8 cellular contexts compared by ENCODE assay signal in genomic region chr1:44819594-44820327, GRCh38. TPM values are rescaled to one million over a fixed set of nuclear protein-coding genes. Genes with fewer than 3 reads are reported as not detected.
DNase-seq lines count a peak whose midpoint lies in the region; ATAC-seq, FAIRE-seq and TF ChIP-seq lines count a peak whose summit lies in the region.

No MANE protein-coding gene starts in this region.

- SMC1A ChIA-PET in GM12878 (lab: Charles Lee; ENCODE audit: uncharacterized antibody, unreplicated experiment): interaction anchor here (0.7 to 5.9 kb wide), 11 partner anchors 11 to 485 kb away, joined by 3 to 52 read pairs (median 4); partner anchors contain the start of genes BTBD19, DYNLT4 and PLK3

- TF ChIP-seq POLR2A in GM12878 (IDR thresholded peaks at IDR 0.05; ENCODE audit: low read depth, low read length) (peak; percentile 100), sigmoid colon (IDR thresholded peaks at IDR 0.05) (peak; percentile 84 to 96)

- ATAC-seq in GM21717 (IDR thresholded peaks at IDR 0.05; ENCODE audit: unreplicated experiment) (peak; percentile 75), GM12878 (peak; percentile 96)

- H3K9me3 ChIP-seq in DOHH2 (ENCODE audit: control insufficient read depth, insufficient read depth, low read length) (no peaks in the 10 kb centered on the region), GM12878 (replicated peaks; ENCODE audit: control insufficient read depth, insufficient read depth, low read length) (no peaks in the 10 kb centered on the region), sigmoid colon (no peaks in the 10 kb centered on the region)

- H3K36me3 ChIP-seq in DOHH2 (ENCODE audit: control insufficient read depth, low read length) (no peaks in the 10 kb centered on the region), GM12878 (ENCODE audit: control insufficient read depth in 2 of 2, insufficient read depth in 2 of 2, low read length in 1 of 2) (no peaks in the 10 kb centered on the region), sigmoid colon (no peaks in the 10 kb centered on the region)

- POLR2A ChIA-PET in GM12878 (lab: Charles Lee): interaction anchor here (0.6 to 5.9 kb wide), 17 partner anchors 11 to 485 kb away, joined by 3 to 56 read pairs (median 4); partner anchors contain the start of genes BEST4, BTBD19, DYNLT4 and PLK3

- H3K4me1 ChIP-seq in DOHH2 (ENCODE audit: control insufficient read depth, low read length) (peaks cover 30% of the 10 kb centered on the region), GM12878 (ENCODE audit: control insufficient read depth, insufficient read depth, low read length) (peaks cover 6% of the 10 kb centered on the region), sigmoid colon (peaks cover 0 to 25% (median 19%) of the 10 kb centered on the region in 4 donors)

- TF ChIP-seq RAD21 in GM12878 (IDR thresholded peaks at IDR 0.05; ENCODE audit: insufficient read depth, low read depth, low read length): peak; percentile 26; the same call in 1 of the 2 replicates

- RAD21 ChIA-PET in GM12878 (lab: Charles Lee; ENCODE audit: unreplicated experiment): interaction anchor here (0.5 to 3.5 kb wide), 11 partner anchors 11 to 484 kb away, joined by 3 to 41 read pairs (median 4); partner anchors contain the start of genes BTBD19, PLK3 and UROD

- H3K4me2 ChIP-seq in DOHH2 (ENCODE audit: low read length) (peak overlapping the region; percentile 92), GM12878 (ENCODE audit: control insufficient read depth, insufficient read depth) (peak overlapping the region; percentile 96)

- peak; percentile 100 for FAIRE-seq in GM12878 (lab: Jason Lieb, UNC)

- no peaks in the 10 kb centered on the region for H3K9me2 ChIP-seq in DOHH2 (replicated peaks; ENCODE audit: control insufficient read depth, low read length)

- peaks cover 13% of the 10 kb centered on the region for H3F3A ChIP-seq in DOHH2 (ENCODE audit: control insufficient read depth, insufficient read depth)

- WGBS in GM12878 (ENCODE audit: insufficient coverage, insufficient replicate concordance, low lambda C conversion rate, missing lambda C conversion rate): under 1% methylated on average over 34 of the region's 34 CpGs
- WGBS in sigmoid colon, 2 donors: 0% methylated on average over 34 of the region's 34 CpGs

- peak overlapping the region; percentile 100 for H2AFZ ChIP-seq in GM12878 (ENCODE audit: control insufficient read depth, low read depth, low read length)

- TF ChIP-seq CTCF in DOHH2 (IDR thresholded peaks at IDR 0.05; ENCODE audit: low read depth, low read length, poor library complexity, severe bottlenecking) (no peak), GM12878 (IDR thresholded peaks at IDR 0.05 in 2 of 3, conservative IDR thresholded peaks at IDR 0.05 in 1 of 3; ENCODE audit: control insufficient read depth in 2 of 3, extremely low read depth in 1 of 3, insufficient read depth in 1 of 3, low read depth in 3 of 3, low read length in 3 of 3) (peak in 2 of 3 experiments; percentile 15 to 29; a peak in 2 of 6 replicates), sigmoid colon (IDR thresholded peaks at IDR 0.05) (no peak)

- BruUV-seq in GM12878 (replicated peaks; lab: Mats Ljungman, UMichigan): TSS peak; percentile 100

- in situ Hi-C loops in KBM-7 (cut with MboI; ENCODE audit: low pct_unique_long_range_greater_than_20kb, low sequenced_read_pairs) (no loop called here), GM12878 (cut with MboI) (no loop called here)

- no peaks in the 10 kb centered on the region for H3K27me3 ChIP-seq in DOHH2 (ENCODE audit: control insufficient read depth, low read length)
- H3K27me3 ChIP-seq in GM12878 (replicated peaks in 1 of 2; ENCODE audit: control insufficient read depth in 2 of 2, insufficient read depth in 2 of 2, low read length in 1 of 2): no peaks in the 10 kb centered on the region
- H3K27me3 ChIP-seq in sigmoid colon: no peaks in the 10 kb centered on the region

- peak overlapping the region; percentile 97 for H3K9ac ChIP-seq in GM12878 (ENCODE audit: control insufficient read depth, insufficient read depth, low read length)

- intact Hi-C loops in GM12878 (cut with micrococcal nuclease; ENCODE audit: unreplicated experiment): loop anchor here (1.0 to 5.0 kb wide), 3 partner anchors 42 to 98 kb away; partner anchors contain the start of gene RPS8
- intact Hi-C loops in sigmoid colon (cut with DNase I): loop anchor here (2.0 to 5.0 kb wide), 2 partner anchors 19 to 32 kb away; partner anchors contain the start of genes BEST4 and PLK3

- DNase-seq in KBM-7 (peak; percentile 73), T-helper 9 cell (peak; percentile 71), GM12878 (ENCODE audit: low read depth, low spot score) (peak; percentile 90), iPS DF 19.7 (ENCODE audit: low read depth, low spot score) (peak; percentile 96), sigmoid colon (peak; percentile 92), NCI-H345 treated with DMSO at 0.1 percent for 48 hours (lab: John Stamatoyannopoulos, UW; ENCODE audit: unreplicated experiment) (no peak)

- no peaks in the 10 kb centered on the region for H4K20me1 ChIP-seq in DOHH2 (ENCODE audit: control insufficient read depth, insufficient read depth, low read depth, low read length)
- no peaks in the 10 kb centered on the region for H4K20me1 ChIP-seq in GM12878 (ENCODE audit: control insufficient read depth, insufficient read depth)

- TF ChIP-seq EP300 in GM12878 (IDR thresholded peaks at IDR 0.05; ENCODE audit: borderline replicate concordance in 1 of 2, control insufficient read depth in 1 of 2, low read depth in 2 of 2, low read length in 2 of 2) (peak in 1 of 2 experiments; percentile 1; a peak in 1 of 4 replicates), sigmoid colon (IDR thresholded peaks at IDR 0.05) (no peak)

- CTCF ChIA-PET in GM12878 (lab: Yijun Ruan, JAX): interaction anchor here (0.5 to 4.7 kb wide), 16 partner anchors 11 to 192 kb away, joined by 3 to 45 read pairs (median 4); partner anchors contain the start of genes BTBD19, DYNLT4, HECTD3 and PLK3

- H3K27ac ChIP-seq in DOHH2 (ENCODE audit: low read depth, low read length): peak overlapping the region; percentile 87
- H3K27ac ChIP-seq in GM12878 (ENCODE audit: control insufficient read depth, insufficient read depth): peak overlapping the region; percentile 100
- H3K27ac ChIP-seq in sigmoid colon: peak overlapping the region; percentile 87 to 91 (median 90)

- peak overlapping the region; percentile 76 for H3K4me3 ChIP-seq in DOHH2 (ENCODE audit: low read length)
- H3K4me3 ChIP-seq in GM12878: peak overlapping the region; percentile 36; the same call in 1 of the 2 replicates
- peak overlapping the region; percentile 51 to 65 (median 59) for H3K4me3 ChIP-seq in sigmoid colon

- H3K79me2 ChIP-seq in DOHH2 (ENCODE audit: control insufficient read depth, low read length) (no peaks in the 10 kb centered on the region), GM12878 (ENCODE audit: control insufficient read depth, insufficient read depth, low read length) (no peaks in the 10 kb centered on the region)

RNA-seq across cellular contexts. Expression of gene BTBD19, which starts 11.4 kb away (rescaled TPM):
- total RNA-seq in GM12878 (2013; cell fraction: nucleolus; rRNA removed): 3.8 and 5.1 TPM in 2 replicates
- total RNA-seq in GM12878 (2014; rRNA removed) (0.44 and 1.1 TPM in 2 replicates), GM12878 (2014; rRNA removed; fragmentation: Illumina TruSeq; extraction: Trizol) (0.18 and 0.45 TPM in 2 replicates), GM12878 (2021) (1.6 and 2.7 TPM in 2 replicates), sigmoid colon (1 to 10 TPM; 2.7 to 9.4 (median 3.2) TPM)
- polyA plus RNA-seq in GM12878 (2011; ENCODE audit: low read depth): 0.41 TPM
- polyA plus RNA-seq in GM12878 (2011; rRNA removed) (0.30 and 0.67 TPM in 2 replicates), GM12878 (2014; fragmentation: Illumina TruSeq; extraction: Trizol) (0.29 and 0.37 TPM in 2 replicates), GM12878 (2014; fragmentation: Nextera tagmentation; extraction: Ambion mirVana) (under 1 TPM; 0.13 to 0.40 TPM), GM12878 (2014; rRNA removed) (1.0 and 3.0 TPM in 2 replicates), GM12878 (2016; fragmentation: Nextera tagmentation; extraction: Ambion mirVana) (under 1 TPM; 0.18 to 0.23 TPM), sigmoid colon (1 to 10 TPM in 1 of 3 donors, under 1 TPM in 1, not detected in 1; 0.60 to 2.3 TPM)
- polyA plus RNA-seq in GM12878 (2011; cell fraction: cytosol; rRNA removed): 0.89 and 1.0 TPM in 2 replicates
- 3.0 and 3.1 TPM in 2 replicates for polyA plus RNA-seq in GM12878 (2011; cell fraction: nucleus; rRNA removed)
- polyA plus RNA-seq in GM12878 (2012): 0.63 and 1.0 TPM in 2 replicates
- 0.80 and 1.2 TPM in 2 replicates for polyA minus RNA-seq in GM12878 (2011; rRNA and poly(A)+ RNA removed)
- polyA minus RNA-seq in GM12878 (2011; cell fraction: cytosol; rRNA and poly(A)+ RNA removed): 1.1 TPM in 1 of 2 replicates, not detected in the other
- 1.6 and 3.2 TPM in 2 replicates for polyA minus RNA-seq in GM12878 (2011; cell fraction: nucleus; rRNA and poly(A)+ RNA removed)

RNA-seq across cellular contexts. Expression of gene DYNLT4, which starts 12.6 kb away (rescaled TPM):
- total RNA-seq in GM12878 (2013; cell fraction: nucleolus; rRNA removed): 1.3 TPM in 1 of 2 replicates, not detected in the other
- total RNA-seq in GM12878 (2014; rRNA removed) (not detected in 2 replicates), GM12878 (2014; rRNA removed; fragmentation: Illumina TruSeq; extraction: Trizol) (not detected in 2 replicates), GM12878 (2021) (0.28 and 0.45 TPM in 2 replicates), sigmoid colon (1 to 10 TPM in 1 of 4 donors, not detected in 3; 1.1 TPM)
- not detected for polyA plus RNA-seq in GM12878 (2011; ENCODE audit: low read depth)
- polyA plus RNA-seq in GM12878 (2011; rRNA removed) (not detected in 2 replicates), GM12878 (2014; fragmentation: Illumina TruSeq; extraction: Trizol) (not detected in 2 replicates), GM12878 (2014; fragmentation: Nextera tagmentation; extraction: Ambion mirVana) (not detected), GM12878 (2014; rRNA removed) (not detected in 2 replicates), GM12878 (2016; fragmentation: Nextera tagmentation; extraction: Ambion mirVana) (under 1 TPM in 1 of 2 experiments, not detected in 1; 0.23 TPM), sigmoid colon (under 1 TPM in 1 of 3 donors, not detected in 2; 0.20 TPM)
- 0.10 TPM in 1 of 2 replicates, not detected in the other for polyA plus RNA-seq in GM12878 (2011; cell fraction: cytosol; rRNA removed)
- polyA plus RNA-seq in GM12878 (2011; cell fraction: nucleus; rRNA removed): 0.22 TPM in 1 of 2 replicates, not detected in the other
- not detected in 2 replicates for polyA plus RNA-seq in GM12878 (2012)
- not detected in 2 replicates for polyA minus RNA-seq in GM12878 (2011; rRNA and poly(A)+ RNA removed)
- polyA minus RNA-seq in GM12878 (2011; cell fraction: cytosol; rRNA and poly(A)+ RNA removed): not detected in 2 replicates
- 0.57 and 0.60 TPM in 2 replicates for polyA minus RNA-seq in GM12878 (2011; cell fraction: nucleus; rRNA and poly(A)+ RNA removed)

RNA-seq across cellular contexts. Expression of gene PLK3, which starts 19.6 kb away (rescaled TPM):
- 46.1 and 49.0 TPM in 2 replicates for total RNA-seq in GM12878 (2013; cell fraction: nucleolus; rRNA removed)
- total RNA-seq in GM12878 (2014; rRNA removed) (19.9 and 23.1 TPM in 2 replicates), GM12878 (2014; rRNA removed; fragmentation: Illumina TruSeq; extraction: Trizol) (8.1 and 9.0 TPM in 2 replicates), GM12878 (2021) (16.5 and 20.9 TPM in 2 replicates), sigmoid colon (10 to 100 TPM in 2 of 4 donors, 1 to 10 TPM in 2; 8.2 to 28.1 (median 11.0) TPM)
- 5.7 TPM for polyA plus RNA-seq in GM12878 (2011; ENCODE audit: low read depth)
- polyA plus RNA-seq in GM12878 (2011; rRNA removed) (6.4 and 11.6 TPM in 2 replicates), GM12878 (2014; fragmentation: Illumina TruSeq; extraction: Trizol) (5.4 and 9.3 TPM in 2 replicates), GM12878 (2014; fragmentation: Nextera tagmentation; extraction: Ambion mirVana) (1 to 10 TPM; 1.5 to 1.9 TPM), GM12878 (2014; rRNA removed) (23.2 and 29.2 TPM in 2 replicates), GM12878 (2016; fragmentation: Nextera tagmentation; extraction: Ambion mirVana) (10 to 100 TPM; 12.5 to 17.5 TPM), sigmoid colon (10 to 100 TPM in 2 of 3 donors, 1 to 10 TPM in 1; 7.2 to 12.1 (median 10.2) TPM)
- polyA plus RNA-seq in GM12878 (2011; cell fraction: cytosol; rRNA removed): 15.5 and 18.4 TPM in 2 replicates
- 86.8 and 98.6 TPM in 2 replicates for polyA plus RNA-seq in GM12878 (2011; cell fraction: nucleus; rRNA removed)
- 12.9 and 13.7 TPM in 2 replicates for polyA plus RNA-seq in GM12878 (2012)
- polyA minus RNA-seq in GM12878 (2011; rRNA and poly(A)+ RNA removed): 10.7 and 18.8 TPM in 2 replicates
- 7.9 and 8.8 TPM in 2 replicates for polyA minus RNA-seq in GM12878 (2011; cell fraction: cytosol; rRNA and poly(A)+ RNA removed)
- polyA minus RNA-seq in GM12878 (2011; cell fraction: nucleus; rRNA and poly(A)+ RNA removed): 30.6 and 52.9 TPM in 2 replicates

RNA-seq across cellular contexts. Expression of gene PTCH2, which starts 23.3 kb away (rescaled TPM):
- total RNA-seq in GM12878 (2013; cell fraction: nucleolus; rRNA removed): 0.47 and 0.73 TPM in 2 replicates
- 0.11 and 0.27 TPM in 2 replicates for total RNA-seq in GM12878 (2014; rRNA removed)
- total RNA-seq in GM12878 (2014; rRNA removed; fragmentation: Illumina TruSeq; extraction: Trizol): 7.6 and 8.4 TPM in 2 replicates
- 0.87 and 0.96 TPM in 2 replicates for total RNA-seq in GM12878 (2021)
- polyA plus RNA-seq in GM12878 (2011; ENCODE audit: low read depth): 0.05 TPM
- polyA plus RNA-seq in GM12878 (2011; rRNA removed): 0.07 and 0.16 TPM in 2 replicates
- polyA plus RNA-seq in GM12878 (2011; cell fraction: cytosol; rRNA removed): 0.06 and 0.07 TPM in 2 replicates
- 0.45 and 0.64 TPM in 2 replicates for polyA plus RNA-seq in GM12878 (2011; cell fraction: nucleus; rRNA removed)
- polyA plus RNA-seq in GM12878 (2012): 0.14 TPM in 2 replicates
- polyA plus RNA-seq in GM12878 (2014; fragmentation: Illumina TruSeq; extraction: Trizol): 0.03 TPM in 1 of 2 replicates, not detected in the other
- under 1 TPM; 0.06 to 0.18 TPM for polyA plus RNA-seq in GM12878 (2014; fragmentation: Nextera tagmentation; extraction: Ambion mirVana)
- 0.06 and 0.09 TPM in 2 replicates for polyA plus RNA-seq in GM12878 (2014; rRNA removed)
- under 1 TPM; 0.04 to 0.33 TPM for polyA plus RNA-seq in GM12878 (2016; fragmentation: Nextera tagmentation; extraction: Ambion mirVana)
- 0.21 TPM in 1 of 2 replicates, not detected in the other for polyA minus RNA-seq in GM12878 (2011; rRNA and poly(A)+ RNA removed)
- 2.3 and 3.4 TPM in 2 replicates for polyA minus RNA-seq in GM12878 (2011; cell fraction: cytosol; rRNA and poly(A)+ RNA removed)
- 0.12 and 0.29 TPM in 2 replicates for polyA minus RNA-seq in GM12878 (2011; cell fraction: nucleus; rRNA and poly(A)+ RNA removed)
- 1 to 10 TPM in 1 of 4 donors, under 1 TPM in 3; 0.36 to 2.8 (median 0.83) TPM for total RNA-seq in sigmoid colon
- under 1 TPM in 1 of 3 donors, not detected in 2; 0.45 TPM for polyA plus RNA-seq in sigmoid colon

RNA-seq across cellular contexts. Expression of gene BEST4, which starts 31.8 kb away (rescaled TPM):
- total RNA-seq in GM12878 (2013; cell fraction: nucleolus; rRNA removed): 0.48 and 0.83 TPM in 2 replicates
- total RNA-seq in GM12878 (2014; rRNA removed) (0.65 and 0.85 TPM in 2 replicates), GM12878 (2014; rRNA removed; fragmentation: Illumina TruSeq; extraction: Trizol) (0.40 and 0.46 TPM in 2 replicates), GM12878 (2021) (1.3 and 1.5 TPM in 2 replicates), sigmoid colon (1 to 10 TPM in 1 of 4 donors, under 1 TPM in 1, not detected in 2; 0.33 to 1.1 TPM)
- 0.20 TPM for polyA plus RNA-seq in GM12878 (2011; ENCODE audit: low read depth)
- polyA plus RNA-seq in GM12878 (2011; rRNA removed) (0.08 TPM in 1 of 2 replicates, not detected in the other), GM12878 (2014; fragmentation: Illumina TruSeq; extraction: Trizol) (0.38 and 0.73 TPM in 2 replicates), GM12878 (2014; fragmentation: Nextera tagmentation; extraction: Ambion mirVana) (under 1 TPM; 0.06 to 0.20 TPM), GM12878 (2014; rRNA removed) (0.76 and 0.94 TPM in 2 replicates), GM12878 (2016; fragmentation: Nextera tagmentation; extraction: Ambion mirVana) (under 1 TPM; 0.43 to 0.98 TPM), sigmoid colon (10 to 100 TPM in 2 of 3 donors, 1 to 10 TPM in 1; 6.0 to 37.1 (median 10.2) TPM)
- polyA plus RNA-seq in GM12878 (2011; cell fraction: cytosol; rRNA removed): 0.03 and 0.16 TPM in 2 replicates
- 0.22 TPM in 2 replicates for polyA plus RNA-seq in GM12878 (2011; cell fraction: nucleus; rRNA removed)
- 0.76 and 1.2 TPM in 2 replicates for polyA plus RNA-seq in GM12878 (2012)
- polyA minus RNA-seq in GM12878 (2011; rRNA and poly(A)+ RNA removed): 0.10 TPM in 1 of 2 replicates, not detected in the other
- not detected in 2 replicates for polyA minus RNA-seq in GM12878 (2011; cell fraction: cytosol; rRNA and poly(A)+ RNA removed)
- polyA minus RNA-seq in GM12878 (2011; cell fraction: nucleus; rRNA and poly(A)+ RNA removed): 0.19 TPM in 1 of 2 replicates, not detected in the other

Comparison
In these comparisons a context has a peak if more than half of its experiments do, and no peak if none do; other contexts are left out.
1. CTCF ChIP-seq: peak in GM12878 (2 of 3); none in DOHH2 (single experiment) and sigmoid colon (0 of 4).
2. Peak in every context shown above with its lines, with median percentiles within 50 percentile points of each other: H3K27ac ChIP-seq and H3K4me3 ChIP-seq.